10 cellular contexts compared by ENCODE assay signal in the genomic region with DNA sequence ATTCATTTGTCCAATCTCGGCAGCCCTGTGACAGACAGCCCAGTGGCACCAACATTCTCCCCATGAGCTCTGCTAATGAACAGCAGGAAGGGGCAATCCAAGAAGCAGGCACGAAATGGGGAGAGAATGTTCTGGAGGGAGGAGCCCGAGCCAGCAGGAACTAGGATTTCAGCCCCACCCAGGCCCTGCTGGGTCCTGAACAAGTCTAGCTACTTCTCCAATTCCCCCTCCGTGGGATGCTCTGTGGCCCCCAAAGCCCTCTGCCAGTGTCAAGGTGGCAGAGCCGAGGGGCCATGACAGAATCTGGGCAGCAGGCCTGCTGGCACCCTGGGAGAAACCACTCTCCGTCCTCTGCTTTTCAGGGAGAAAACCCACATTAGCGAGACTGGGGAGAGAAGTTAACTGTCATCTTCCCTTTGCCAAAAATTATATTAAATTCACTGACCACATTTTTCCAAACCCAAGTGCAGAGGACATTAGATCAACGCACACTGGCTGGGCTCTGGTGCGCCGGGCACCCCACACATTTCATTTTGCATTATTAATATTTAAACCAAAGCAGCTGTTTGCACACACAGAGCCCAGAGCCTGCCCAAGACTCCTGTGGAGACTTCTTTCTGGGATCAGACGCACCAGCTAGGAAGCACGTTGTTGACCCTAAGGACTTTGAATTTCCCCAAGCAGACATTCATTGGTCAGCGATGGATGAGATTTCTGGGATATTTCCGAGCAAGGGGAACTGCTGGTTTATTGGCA.
DNase-seq lines count a peak whose midpoint lies in the region; ATAC-seq, FAIRE-seq and TF ChIP-seq lines count a peak whose summit lies in the region.
"Had no signal": no experiment of that assay in that cellular context is flagged by ENCODE, and none has a peak within 500 bp of the region (broad histone marks: within the 10 kb centered on the region; RNA-seq: fewer than 3 reads in every experiment).

No MANE protein-coding gene starts in this region.

- H3K4me2 ChIP-seq in endothelial cell of umbilical vein (ENCODE audit: insufficient read depth, low read length): no peak overlapping the region

- no peaks in the 10 kb centered on the region for H3K9me3 ChIP-seq in HEK293 (ENCODE audit: control insufficient read depth, insufficient read depth, low read depth, low read length)
- no peaks in the 10 kb centered on the region for H3K9me3 ChIP-seq in endothelial cell of umbilical vein (replicated peaks; ENCODE audit: control insufficient read depth, insufficient read depth, low read length)
- no peaks in the 10 kb centered on the region for H3K9me3 ChIP-seq in stomach smooth muscle (ENCODE audit: control insufficient read depth in 2 of 2, low read length in 2 of 2)

- BruUV-seq in endothelial cell of umbilical vein (replicated peaks; lab: Mats Ljungman, UMichigan): no TSS peak

- dilution Hi-C loops in endothelial cell of umbilical vein (cut with MboI; ENCODE audit: extremely low pct_ligation_motif_present, low sequenced_read_pairs): no loop called here

- H3K4me1 ChIP-seq in HEK293 (ENCODE audit: control insufficient read depth, insufficient read depth, low read length) (peaks cover 33% of the 10 kb centered on the region), endothelial cell of umbilical vein (ENCODE audit: control insufficient read depth, extremely low read depth, insufficient read depth, low read length) (peaks cover 24% of the 10 kb centered on the region), stomach smooth muscle (ENCODE audit: control insufficient read depth, insufficient read depth, low read length) (peaks cover 52% of the 10 kb centered on the region)

- H3K9ac ChIP-seq in endothelial cell of umbilical vein (replicated peaks; ENCODE audit: extremely low read depth, insufficient read depth, low read length) (no peak overlapping the region), stomach smooth muscle (ENCODE audit: low read length in 2 of 2) (peak overlapping the region in 1 of 2 donors; percentile 5)

- H3K27ac ChIP-seq in HEK293 (ENCODE audit: extremely low read depth, low read depth, low read length) (no peak overlapping the region), endothelial cell of umbilical vein (ENCODE audit: insufficient read depth, low read depth, low read length) (no peak overlapping the region), stomach smooth muscle (ENCODE audit: low read length) (peak overlapping the region; percentile 76)

- H3K9me1 ChIP-seq in endothelial cell of umbilical vein (replicated peaks; ENCODE audit: control insufficient read depth, extremely low read depth, insufficient read depth, low read length): no peaks in the 10 kb centered on the region

- no peak for ATAC-seq in HG02938 (IDR thresholded peaks at IDR 0.05; ENCODE audit: unreplicated experiment)

- H4K20me1 ChIP-seq in endothelial cell of umbilical vein (replicated peaks; ENCODE audit: control insufficient read depth, extremely low read depth, insufficient read depth, low read length): no peaks in the 10 kb centered on the region

- POLR2A ChIA-PET in HEK293 (lab: Yijun Ruan, JAX): no interaction called here
- POLR2A ChIA-PET in endothelial cell of umbilical vein (lab: Charles Lee): no interaction called here

- H3K36me3 ChIP-seq in HEK293 (ENCODE audit: control insufficient read depth in 2 of 2, insufficient read depth in 1 of 2, low read length in 2 of 2): no peaks in the 10 kb centered on the region
- no peaks in the 10 kb centered on the region for H3K36me3 ChIP-seq in endothelial cell of umbilical vein (ENCODE audit: control insufficient read depth in 2 of 2, extremely low read depth in 1 of 2, insufficient read depth in 2 of 2, low read length in 2 of 2)
- H3K36me3 ChIP-seq in stomach smooth muscle (ENCODE audit: control insufficient read depth in 2 of 2, insufficient read depth in 2 of 2, low read length in 2 of 2): no peaks in the 10 kb centered on the region

- H2AFZ ChIP-seq in endothelial cell of umbilical vein (ENCODE audit: low read depth, low read length): no peak overlapping the region

- H3K79me2 ChIP-seq in endothelial cell of umbilical vein (ENCODE audit: control insufficient read depth, insufficient read depth, low read length): no peaks in the 10 kb centered on the region

- CTCF ChIA-PET in HEK293 (lab: Yijun Ruan, JAX) (interaction anchor here (0.6 kb wide), 1 partner anchor 71 kb away, joined by 4 read pairs; no protein-coding TSS in a partner anchor), endothelial cell of umbilical vein (lab: Charles Lee) (interaction anchor here (1.5 to 1.8 kb wide), 2 partner anchors 16 to 31 kb away, joined by 4 to 5 read pairs; no protein-coding TSS in a partner anchor)

- H3K4me3 ChIP-seq in HEK293 (ENCODE audit: low read depth, low read length) (no peak overlapping the region), endothelial cell of umbilical vein (replicated peaks in 1 of 3; ENCODE audit: insufficient read depth in 1 of 3, low read depth in 1 of 3, low read length in 3 of 3) (no peak overlapping the region), stomach smooth muscle (ENCODE audit: low read length in 2 of 2) (peak overlapping the region in 1 of 2 donors; percentile 22)

- TF ChIP-seq CTCF in HEK293 (tag by site-specific recombination; IDR thresholded peaks at IDR 0.05) (no peak), endothelial cell of umbilical vein (IDR thresholded peaks at IDR 0.05; ENCODE audit: extremely low read depth in 1 of 2, insufficient read depth in 1 of 2, low read depth in 1 of 2, low read length in 2 of 2) (no peak)

- peak; percentile 43 for DNase-seq in endothelial cell of umbilical vein (ENCODE audit: low read depth, low spot score)
- peak; percentile 44 for DNase-seq in medulla oblongata (ENCODE audit: extremely low spot score)
- DNase-seq in RKO (ENCODE audit: low spot score): no peak
- no peak for DNase-seq in NCI-H146 treated with DMSO at 0.1 percent for 48 hours (lab: John Stamatoyannopoulos, UW; ENCODE audit: unreplicated experiment)
- no peak for DNase-seq in T1000 (lab: John Stamatoyannopoulos, UW)
- DNase-seq: CD4-positive, alpha-beta T cell had no signal

- intact Hi-C loops in endothelial cell of umbilical vein (cut with micrococcal nuclease): loop anchor here (5.0 kb wide), 1 partner anchor 120 kb away; no protein-coding TSS in a partner anchor

- FAIRE-seq in endothelial cell of umbilical vein (lab: Jason Lieb, UNC): no peak
- FAIRE-seq: RCC 7860 had no signal

- H3K27me3 ChIP-seq in endothelial cell of umbilical vein (ENCODE audit: control insufficient read depth in 2 of 2, insufficient read depth in 2 of 2, low read length in 2 of 2) (no peaks in the 10 kb centered on the region), stomach smooth muscle (ENCODE audit: control insufficient read depth in 1 of 2, insufficient read depth in 2 of 2, low read length in 2 of 2) (no peaks in the 10 kb centered on the region)

- no peak for TF ChIP-seq POLR2A in endothelial cell of umbilical vein (IDR thresholded peaks at IDR 0.05; ENCODE audit: low read depth, low read length)

TF ChIP-seq in HEK293, 187 proteins besides CTCF, POLR2A, EP300 and RAD21 (continues in another document):
- TF ChIP-seq ZNF701 (tag by site-specific recombination; IDR thresholded peaks at IDR 0.05) (no peak), ZNF157 (tag by site-specific recombination; IDR thresholded peaks at IDR 0.05) (no peak)

TF ChIP-seq in endothelial cell of umbilical vein, 7 proteins besides CTCF, POLR2A, EP300 and RAD21:
- TF ChIP-seq POLR2AphosphoS5 (IDR thresholded peaks at IDR 0.05; ENCODE audit: insufficient read depth, low read depth, low read length) (no peak), MYC (IDR thresholded peaks at IDR 0.05; ENCODE audit: low read depth, low read length) (no peak), JUN (IDR thresholded peaks at IDR 0.05; ENCODE audit: borderline replicate concordance, insufficient read depth, insufficient read length, low read depth) (no peak), EZH2 (IDR thresholded peaks at IDR 0.05; ENCODE audit: borderline replicate concordance, low read depth, low read length, severe bottlenecking) (no peak), FOS (IDR thresholded peaks at IDR 0.05; ENCODE audit: borderline replicate concordance, insufficient read depth, low read length) (no peak), GATA2 (IDR thresholded peaks at IDR 0.05; ENCODE audit: insufficient read depth, insufficient read length, low read depth, low read length) (no peak)
- TF ChIP-seq, protein P1, sequence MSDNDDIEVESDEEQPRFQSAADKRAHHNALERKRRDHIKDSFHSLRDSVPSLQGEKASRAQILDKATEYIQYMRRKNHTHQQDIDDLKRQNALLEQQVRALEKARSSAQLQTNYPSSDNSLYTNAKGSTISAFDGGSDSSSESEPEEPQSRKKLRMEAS (IDR thresholded peaks at IDR 0.05; ENCODE audit: insufficient read depth, insufficient read length): no peak
TF ChIP-seq in endothelial cell of umbilical vein: peak in this region for 0.

Comparison
In these comparisons a context has a peak if more than half of its experiments do, and no peak if none do; other contexts are left out.
1. DNase-seq: peak in endothelial cell of umbilical vein (single experiment) and medulla oblongata (single experiment); none in RKO (single experiment), NCI-H146 treated with DMSO at 0.1 percent for 48 hours (single experiment) and T1000 (single experiment).